In genomic region chr19:13130886-13131490, GRCh38 we compare ENCODE assay signal across 10 cellular contexts. TPM values are rescaled to one million over a fixed set of nuclear protein-coding genes. Genes with fewer than 3 reads are reported as not detected.
A peak's percentile ranks its signal among the peaks of the same experiment; 100 is the strongest.
DNase-seq lines count a peak whose midpoint lies in the region; ATAC-seq and TF ChIP-seq lines count a peak whose summit lies in the region.
"Had no signal": no experiment of that assay in that cellular context is flagged by ENCODE, and none has a peak within 500 bp of the region (broad histone marks: within the 10 kb centered on the region; RNA-seq: fewer than 3 reads in every experiment).

No MANE protein-coding gene starts in this region.

- no peaks in the 10 kb centered on the region for H3K27me3 ChIP-seq in endodermal cell (ENCODE audit: control insufficient read depth, insufficient read depth, low read length, poor library complexity, severe bottlenecking)
- H3K27me3 ChIP-seq: cardiac muscle cell, Peyer's patch, upper lobe of left lung had no signal

- H3K36me3 ChIP-seq in endodermal cell (ENCODE audit: control insufficient read depth, insufficient read depth, low read length), result peaks cover 62% of the 10 kb centered on the region

- no peaks in the 10 kb centered on the region for H3K4me1 ChIP-seq in endodermal cell (ENCODE audit: control insufficient read depth, insufficient read depth, low read length)
- H3K4me1 ChIP-seq: Caco-2, Peyer's patch had no signal

- no peak overlapping the region for H3K27ac ChIP-seq in endodermal cell (ENCODE audit: low read depth, low read length)
- H3K27ac ChIP-seq: cardiac muscle cell, Peyer's patch, upper lobe of left lung had no signal

- no peak overlapping the region for H3K27ac Mint-ChIP-seq in WTC11
- H3K27ac Mint-ChIP-seq in endodermal cell, result peak overlapping the region; percentile 68

- ATAC-seq in WTC11, result no peak
- no peak for ATAC-seq in HG03097 (IDR thresholded peaks at IDR 0.05; ENCODE audit: low FRiP score, unreplicated experiment)

- 94 to 97% methylated on average over 3 of the region's 3 CpGs for WGBS in endodermal cell (ENCODE audit: insufficient coverage in 1 of 2, insufficient read length in 1 of 2), 2 experiments

- CTCF ChIA-PET in WTC11 (lab: Charles Lee), result interaction anchor here (1.0 kb wide), 1 partner anchor 71 kb away, joined by 3 read pairs; no protein-coding TSS in a partner anchor

- H3K36me3 Mint-ChIP-seq in WTC11 (peaks cover 15% of the 10 kb centered on the region), endodermal cell (ENCODE audit: low read depth) (peaks cover 37% of the 10 kb centered on the region)

- no peaks in the 10 kb centered on the region for H3K4me1 Mint-ChIP-seq in WTC11
- no peaks in the 10 kb centered on the region for H3K4me1 Mint-ChIP-seq in endodermal cell

- H3K4me3 Mint-ChIP-seq in WTC11 (no peak overlapping the region), endodermal cell (no peak overlapping the region)

- H3K4me3 ChIP-seq in endodermal cell (ENCODE audit: low read length), result no peak overlapping the region
- H3K4me3 ChIP-seq: cardiac muscle cell, Peyer's patch, upper lobe of left lung had no signal

- POLR2A ChIA-PET in WTC11 (lab: Charles Lee), result no interaction called here

- H3K9me3 ChIP-seq in endodermal cell (ENCODE audit: control insufficient read depth, low read length), result no peaks in the 10 kb centered on the region
- H3K9me3 ChIP-seq: Caco-2, Peyer's patch, upper lobe of left lung had no signal

- H3K27me3 Mint-ChIP-seq in WTC11 (ENCODE audit: low read depth) (no peaks in the 10 kb centered on the region), endodermal cell (ENCODE audit: insufficient read depth) (no peaks in the 10 kb centered on the region)

- DNase-seq in WTC11 (ENCODE audit: low spot score) (no peak), endodermal cell (no peak), hippocampal formation (lab: John Stamatoyannopoulos, UW) (no peak)
- DNase-seq: Caco-2, NCI-H446, Peyer's patch, T-helper 9 cell, upper lobe of left lung had no signal

- H3K9me3 Mint-ChIP-seq in WTC11 (no peaks in the 10 kb centered on the region), endodermal cell (no peaks in the 10 kb centered on the region)

- TF ChIP-seq CTCF in WTC11 (IDR thresholded peaks at IDR 0.05) (no peak), endodermal cell (conservative IDR thresholded peaks at IDR 0.05) (no peak)

- no peak overlapping the region for H3K9ac ChIP-seq in endodermal cell (ENCODE audit: extremely low read depth, low read length, poor library complexity, severe bottlenecking)

TF ChIP-seq in WTC11, 78 proteins besides CTCF, POLR2A, EP300 and RAD21:
- TF ChIP-seq AR (CRISPR knock-in tag; IDR thresholded peaks at IDR 0.05), result peak; percentile 32; the same call in 1 of the 2 replicates
- no peak for TF ChIP-seq FOXK1 (CRISPR knock-in tag; IDR thresholded peaks at IDR 0.05)

RNA-seq across cellular contexts. Expression of gene NACC1, which starts 12.9 kb away (rescaled TPM):
- 212 to 237 TPM (median 213 TPM) in 3 replicates for total RNA-seq in WTC11 (2021)
- 100 to 1,000 TPM; 164 to 172 TPM for total RNA-seq in endodermal cell
- polyA plus RNA-seq in endodermal cell (2013, experiment 1 of 2), result 61.1 TPM
- 53.8 TPM for polyA plus RNA-seq in endodermal cell (2013, experiment 2 of 2)

RNA-seq across cellular contexts. Expression of gene TRMT1, which starts 14.4 kb away (rescaled TPM):
- 84.0 to 106 TPM (median 86.0 TPM) in 3 replicates for total RNA-seq in WTC11 (2021)
- 10 to 100 TPM; 51.3 to 66.2 TPM for total RNA-seq in endodermal cell
- 37.5 TPM for polyA plus RNA-seq in endodermal cell (2013, experiment 1 of 2)
- 35.3 TPM for polyA plus RNA-seq in endodermal cell (2013, experiment 2 of 2)

RNA-seq across cellular contexts. Expression of gene STX10, which starts 19.2 kb away (rescaled TPM):
- total RNA-seq in WTC11 (2021) (53.7 to 56.9 TPM (median 54.6 TPM) in 3 replicates), endodermal cell (10 to 100 TPM; 30.8 to 34.8 TPM)
- 44.8 TPM for polyA plus RNA-seq in endodermal cell (2013, experiment 1 of 2)
- 42.4 TPM for polyA plus RNA-seq in endodermal cell (2013, experiment 2 of 2)

RNA-seq across cellular contexts. Expression of gene IER2, which starts 19.2 kb away (rescaled TPM):
- total RNA-seq in WTC11 (2021) (138 to 154 TPM (median 150 TPM) in 3 replicates), endodermal cell (10 to 100 TPM; 55.3 to 66.6 TPM)
- 51.9 TPM for polyA plus RNA-seq in endodermal cell (2013, experiment 1 of 2)
- 52.6 TPM for polyA plus RNA-seq in endodermal cell (2013, experiment 2 of 2)

RNA-seq across cellular contexts. Expression of gene LYL1, which starts 28.3 kb away (rescaled TPM):
- total RNA-seq in WTC11 (2021) (0.60 to 1.2 TPM (median 0.66 TPM) in 3 replicates), endodermal cell (1 to 10 TPM; 1.9 to 2.0 TPM)
- 1.00 TPM for polyA plus RNA-seq in endodermal cell (2013, experiment 1 of 2)
- polyA plus RNA-seq in endodermal cell (2013, experiment 2 of 2), result 1.1 TPM
